15 cellular contexts compared by ENCODE assay signal in the genomic region with DNA sequence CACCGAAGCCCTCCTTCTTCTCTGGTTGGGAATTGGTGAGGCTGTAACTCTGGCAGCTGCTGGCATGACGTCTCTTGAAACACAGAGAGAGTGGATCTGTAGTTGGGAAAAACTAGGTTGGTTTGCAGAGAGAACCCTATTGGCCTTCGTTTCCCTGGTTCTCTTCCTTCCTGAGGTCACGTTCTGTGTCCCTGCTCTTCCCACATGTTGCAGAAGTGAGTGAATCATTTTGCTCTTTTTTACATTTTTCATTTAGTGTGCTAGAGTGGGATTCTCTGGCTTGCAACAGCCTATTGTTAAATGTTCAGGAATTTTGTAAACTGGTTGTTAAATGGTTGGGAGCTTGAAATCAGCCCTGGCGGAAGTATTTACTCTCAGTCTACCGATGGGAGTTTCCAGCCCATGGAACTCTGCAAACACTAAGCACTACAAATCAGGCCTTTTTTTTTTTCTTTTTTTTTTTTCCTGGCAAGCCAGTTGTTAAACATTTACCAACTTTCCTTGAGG. TPM values are rescaled to one million over a fixed set of nuclear protein-coding genes. Genes with fewer than 3 reads are reported as not detected.
A peak's percentile ranks its signal among the peaks of the same experiment; 100 is the strongest.
DNase-seq lines count a peak whose midpoint lies in the region; ATAC-seq, FAIRE-seq and TF ChIP-seq lines count a peak whose summit lies in the region.
"Had no signal": no experiment of that assay in that cellular context is flagged by ENCODE, and none has a peak within 500 bp of the region (broad histone marks: within the 10 kb centered on the region; RNA-seq: fewer than 3 reads in every experiment).

No MANE protein-coding gene starts in this region.

- ATAC-seq in right lobe of liver: peak; percentile 87 to 91 (median 89)
- no peak for ATAC-seq in HG02588 (IDR thresholded peaks at IDR 0.05; ENCODE audit: unreplicated experiment)

- H3T11ph ChIP-seq in H9 (ENCODE audit: low read length): no peak overlapping the region

- H2AK5ac ChIP-seq in H1 (ENCODE audit: low read depth, low read length) (no peak overlapping the region), H9 (ENCODE audit: insufficient read length, low read length) (no peak overlapping the region)

- H3K9me3 ChIP-seq in H1 (ENCODE audit: insufficient read depth in 2 of 2, low read depth in 1 of 2, low read length in 1 of 2): no peaks in the 10 kb centered on the region
- H3K9me3 ChIP-seq in right lobe of liver: no peaks in the 10 kb centered on the region
- H3K9me3 ChIP-seq in spleen: no peaks in the 10 kb centered on the region
- no peaks in the 10 kb centered on the region for H3K9me3 ChIP-seq in H9 (ENCODE audit: control insufficient read depth, low read depth, low read length)
- H3K9me3 ChIP-seq: testis had no signal

- H2BK5ac ChIP-seq in H1 (ENCODE audit: low read depth, low read length): no peak overlapping the region
- no peak overlapping the region for H2BK5ac ChIP-seq in H9 (ENCODE audit: insufficient read length, low read length)

- H3K9me3 Mint-ChIP-seq in H9: no peaks in the 10 kb centered on the region
- H3K9me3 Mint-ChIP-seq: activated CD4-positive, alpha-beta memory T cell treated with anti-CD3 and anti-CD28 coated beads for 36 hours; memory B cell had no signal

- CTCF ChIA-PET in H1 (lab: Charles Lee; ENCODE audit: partially characterized antibody): interaction anchor here (1.1 to 4.3 kb wide), 5 partner anchors 8 to 51 kb away, joined by 3 to 18 read pairs (median 4); no protein-coding TSS in a partner anchor

- no peak overlapping the region for H2BK120ac ChIP-seq in H1 (replicated peaks; ENCODE audit: low read depth, low read length)
- H2BK120ac ChIP-seq in H9 (ENCODE audit: low read depth, low read length, poor library complexity, severe bottlenecking): no peak overlapping the region

- no peak overlapping the region; a peak in 1 of 7 replicates for H3K27ac Mint-ChIP-seq in H9
- H3K27ac Mint-ChIP-seq: activated CD4-positive, alpha-beta memory T cell treated with anti-CD3 and anti-CD28 coated beads for 36 hours; memory B cell had no signal

- no peak overlapping the region for H3K56ac ChIP-seq in H1 (replicated peaks; ENCODE audit: insufficient read length, low read depth, low read length)
- H3K56ac ChIP-seq in H9 (ENCODE audit: insufficient read length, low read depth, low read length): no peak overlapping the region

- no peak for TF ChIP-seq RAD21 in H1 (IDR thresholded peaks at IDR 0.05 in 1 of 2, conservative IDR thresholded peaks at IDR 0.05 in 1 of 2; ENCODE audit: low read depth in 2 of 2, low read length in 2 of 2)

- no peak overlapping the region for H4K5ac ChIP-seq in H1 (ENCODE audit: insufficient read length, low read depth, low read length)
- H4K5ac ChIP-seq in H9 (ENCODE audit: insufficient read length, low read depth, low read length): no peak overlapping the region

- H3K14ac ChIP-seq in H1 (ENCODE audit: insufficient read length) (no peak overlapping the region), H9 (ENCODE audit: insufficient read depth, low read length) (no peak overlapping the region)

- H3K36me3 Mint-ChIP-seq in H9 (ENCODE audit: insufficient read depth in 1 of 3, low read depth in 3 of 3): no peaks in the 10 kb centered on the region
- H3K36me3 Mint-ChIP-seq: activated CD4-positive, alpha-beta memory T cell treated with anti-CD3 and anti-CD28 coated beads for 36 hours had no signal

- peak overlapping the region; percentile 85; the same call in 1 of the 2 replicates for H2AFZ ChIP-seq in H1 (ENCODE audit: low read length)
- no peak overlapping the region for H2AFZ ChIP-seq in H9 (ENCODE audit: low read length)

- H3K4me3 Mint-ChIP-seq in H9: no peak overlapping the region
- H3K4me3 Mint-ChIP-seq: activated CD4-positive, alpha-beta memory T cell treated with anti-CD3 and anti-CD28 coated beads for 36 hours had no signal

- peak; percentile 15 for DNase-seq in GM04504 (ENCODE audit: low read depth)
- no peak for DNase-seq in H1 (ENCODE audit: low read depth in 1 of 2, low spot score in 2 of 2)
- peak in 1 of 3 donors; percentile 54 for DNase-seq in right lobe of liver
- no peak for DNase-seq in spleen
- no peak for DNase-seq in activated T-cell treated with anti-CD3 and anti-CD28 coated beads, Interleukin-2, amount 50 U/mL, for 48 hours
- no peak for DNase-seq in GM10266 (ENCODE audit: extremely low spot score)
- DNase-seq in H9: no peak
- DNase-seq: activated CD4-positive, alpha-beta memory T cell treated with anti-CD3 and anti-CD28 coated beads for 36 hours; NCI-H2171 treated with DMSO at 0.1 percent for 48 hours; RPMI8226; stimulated activated CD4-positive, alpha-beta T cell treated with anti-CD3 and anti-CD28 coated beads, Interleukin-4, amount 100 ng/mL, for 24 hours; testis had no signal

- H4K20me1 ChIP-seq in H1 (replicated peaks in 1 of 2; ENCODE audit: control insufficient read depth in 1 of 2, insufficient read depth in 2 of 2, low read length in 2 of 2): no peaks in the 10 kb centered on the region
- no peaks in the 10 kb centered on the region for H4K20me1 ChIP-seq in H9 (ENCODE audit: control insufficient read depth, insufficient read depth, insufficient read length)

- H3K36me3 ChIP-seq in H1 (ENCODE audit: control insufficient read depth in 2 of 4, insufficient read depth in 4 of 4, low read length in 3 of 4): no peaks in the 10 kb centered on the region
- H3K36me3 ChIP-seq in right lobe of liver: no peaks in the 10 kb centered on the region
- no peaks in the 10 kb centered on the region for H3K36me3 ChIP-seq in spleen

- H2BK15ac ChIP-seq in H1 (ENCODE audit: low read length) (no peak overlapping the region), H9 (ENCODE audit: low read depth, low read length) (no peak overlapping the region)

- H3K27ac ChIP-seq in H1 (ENCODE audit: low read depth, low read length) (no peak overlapping the region), right lobe of liver (peak overlapping the region; percentile 69 to 88 (median 72)), spleen (peak overlapping the region in 7 of 8 donors; percentile 26 to 81 (median 56)), H9 (ENCODE audit: insufficient read length, low read depth, low read length) (no peak overlapping the region)
- H3K27ac ChIP-seq: testis had no signal

- H3K27me3 ChIP-seq in H1 (replicated peaks in 1 of 4; ENCODE audit: control insufficient read depth in 3 of 4, extremely low read depth in 1 of 4, insufficient read depth in 3 of 4, low read length in 3 of 4) (no peaks in the 10 kb centered on the region), right lobe of liver (no peaks in the 10 kb centered on the region), spleen (replicated peaks in 1 of 7) (no peaks in the 10 kb centered on the region), H9 (ENCODE audit: insufficient read depth, low read length) (no peaks in the 10 kb centered on the region)
- H3K27me3 ChIP-seq: testis had no signal

- H3K18ac ChIP-seq in H1 (ENCODE audit: extremely low read depth, low read length) (no peak overlapping the region), H9 (ENCODE audit: insufficient read length, low read depth, low read length) (no peak overlapping the region)

- TF ChIP-seq EP300 in H1 (IDR thresholded peaks at IDR 0.05; ENCODE audit: borderline replicate concordance in 1 of 2, low read depth in 2 of 2, low read length in 2 of 2): no peak

- H3K4me2 ChIP-seq in H1 (ENCODE audit: insufficient read depth in 1 of 2, low read depth in 2 of 2, low read length in 2 of 2) (no peak overlapping the region), H9 (ENCODE audit: insufficient read depth, insufficient read length, low read length) (no peak overlapping the region)

- peaks cover 2% of the 10 kb centered on the region for H3K27me3 Mint-ChIP-seq in H9 (ENCODE audit: low read depth)
- H3K27me3 Mint-ChIP-seq: activated CD4-positive, alpha-beta memory T cell treated with anti-CD3 and anti-CD28 coated beads for 36 hours had no signal

- POLR2A ChIA-PET in H1 (lab: Charles Lee; ENCODE audit: partially characterized antibody): interaction anchor here (1.0 to 1.8 kb wide), 2 partner anchors 10 to 28 kb away, joined by 3 to 5 read pairs; no protein-coding TSS in a partner anchor

- WGBS in H1 (ENCODE audit: extremely low coverage in 1 of 2, insufficient coverage in 1 of 2, insufficient read length in 1 of 2, insufficient replicate concordance in 2 of 2, low coverage in 1 of 2, low lambda C conversion rate in 2 of 2, missing lambda C conversion rate in 1 of 2), 2 experiments: 90% methylated on average over 6 of the region's 6 CpGs; no CpG with 5 or more reads in 1 of the 2 experiments
- 28% methylated on average over 6 of the region's 6 CpGs for WGBS in right lobe of liver (ENCODE audit: insufficient coverage, low coverage, low lambda C conversion rate, missing lambda C conversion rate)
- WGBS in spleen, 5 donors: 60 to 77% (median 70%) methylated on average over 6 of the region's 6 CpGs
- WGBS in H9 (ENCODE audit: extremely low coverage, insufficient read length, low lambda C conversion rate): no CpG with 5 or more reads among the region's 6 CpGs

- TF ChIP-seq POLR2A in H1 (IDR thresholded peaks at IDR 0.05; ENCODE audit: control extremely low read depth in 1 of 2, low read depth in 2 of 2, low read length in 2 of 2): no peak
- TF ChIP-seq POLR2A in right lobe of liver (IDR thresholded peaks at IDR 0.05): no peak
- no peak for TF ChIP-seq POLR2A in spleen (IDR thresholded peaks at IDR 0.05)

- H3K23me2 ChIP-seq in H1 (ENCODE audit: low read depth, low read length) (peaks cover 2% of the 10 kb centered on the region; the same call in 1 of the 2 replicates), H9 (ENCODE audit: insufficient read length, low read depth, low read length, poor library complexity, severe bottlenecking) (no peaks in the 10 kb centered on the region)

- no peak overlapping the region for H4K8ac ChIP-seq in H1 (ENCODE audit: extremely low read depth, insufficient read depth, low read length)
- no peak overlapping the region for H4K8ac ChIP-seq in H9 (replicated peaks; ENCODE audit: insufficient read length, low read depth, low read length)

- H3K79me1 ChIP-seq in H1 (ENCODE audit: low read depth, low read length) (no peaks in the 10 kb centered on the region), H9 (ENCODE audit: insufficient read depth, low read depth, low read length, poor library complexity, severe bottlenecking) (no peaks in the 10 kb centered on the region)

- H2BK20ac ChIP-seq in H1 (ENCODE audit: low read length) (no peak overlapping the region), H9 (ENCODE audit: low read depth, low read length, poor library complexity, severe bottlenecking) (no peak overlapping the region)

- TF ChIP-seq CTCF in H1 (IDR thresholded peaks at IDR 0.05; ENCODE audit: control extremely low read depth in 1 of 3, insufficient read depth in 1 of 3, low read depth in 1 of 3, low read length in 3 of 3) (no peak), right lobe of liver (IDR thresholded peaks at IDR 0.05) (no peak), spleen (IDR thresholded peaks at IDR 0.05 in 8 of 11, conservative IDR thresholded peaks at IDR 0.05 in 3 of 11) (no peak), GM10266 (IDR thresholded peaks at IDR 0.05; ENCODE audit: control insufficient read depth, insufficient read depth, low read depth, missing control alignments) (no peak), H9 (conservative IDR thresholded peaks at IDR 0.05) (no peak)

- H4K91ac ChIP-seq in H1 (replicated peaks; ENCODE audit: insufficient read length, low read length): no peak overlapping the region
- H4K91ac ChIP-seq in H9 (ENCODE audit: insufficient read length, low read depth, low read length): no peak overlapping the region

- H3K4me1 Mint-ChIP-seq in H9: peaks cover 2 to 3% of the 10 kb centered on the region in 2 experiments; a peak in 3 of 4 replicates

- H3K4me1 ChIP-seq in H1 (replicated peaks in 1 of 4; ENCODE audit: control insufficient read depth in 3 of 4, insufficient read depth in 4 of 4, low read length in 3 of 4): no peaks in the 10 kb centered on the region
- peaks cover 0 to 27% (median 4%) of the 10 kb centered on the region in 4 donors for H3K4me1 ChIP-seq in right lobe of liver
- H3K4me1 ChIP-seq in spleen: peaks cover 0 to 41% (median 19%) of the 10 kb centered on the region in 6 donors
- no peaks in the 10 kb centered on the region for H3K4me1 ChIP-seq in H9 (ENCODE audit: insufficient read depth, low read length)
- H3K4me1 ChIP-seq: testis had no signal

- H3K4ac ChIP-seq in H1 (replicated peaks; ENCODE audit: insufficient read length, low read depth, low read length) (no peak overlapping the region), H9 (ENCODE audit: low read depth, low read length) (no peak overlapping the region)

- no peak for FAIRE-seq in H1 (lab: Jason Lieb, UNC)
- FAIRE-seq: endothelial cell of umbilical vein had no signal

- H3K9ac ChIP-seq in H1 (replicated peaks in 1 of 4; ENCODE audit: extremely low read depth in 1 of 4, low read depth in 3 of 4, low read length in 3 of 4) (no peak overlapping the region), H9 (ENCODE audit: extremely low read depth, insufficient read length, low read length) (no peak overlapping the region)

- H3K4me3 ChIP-seq in H1 (ENCODE audit: extremely low read depth in 1 of 4, insufficient read depth in 2 of 4, low read depth in 3 of 4, low read length in 4 of 4): no peak overlapping the region
- H3K4me3 ChIP-seq in right lobe of liver: no peak overlapping the region
- H3K4me3 ChIP-seq in spleen: no peak overlapping the region
- H3K4me3 ChIP-seq: testis had no signal

- H3K79me2 ChIP-seq in H1 (ENCODE audit: control insufficient read depth in 1 of 2, insufficient read depth in 2 of 2, low read length in 2 of 2): no peaks in the 10 kb centered on the region
- H3K79me2 ChIP-seq in H9 (ENCODE audit: insufficient read depth, low read length): no peaks in the 10 kb centered on the region

- intact Hi-C loops in right lobe of liver (cut with DNase I): no loop called here
- intact Hi-C loops in spleen (cut with DNase I; ENCODE audit: low total_unique reads): no loop called here

- no peak overlapping the region for H3K23ac ChIP-seq in H1 (ENCODE audit: insufficient read length)
- H3K23ac ChIP-seq in H9 (ENCODE audit: insufficient read length, low read depth, low read length): no peak overlapping the region

- H2BK12ac ChIP-seq in H1 (ENCODE audit: low read depth, low read length) (no peak overlapping the region), H9 (ENCODE audit: insufficient read length, low read depth, low read length) (no peak overlapping the region)

RNA-seq across cellular contexts. Expression of a gene that starts 26.8 kb away (rescaled TPM):
- 79.0 and 80.7 TPM in 2 replicates for total RNA-seq in H1 (2021; fragmentation: NEBNext Ultra II Directional; extraction: Animal tissue kit (Norgen Biotek cat#: 25700))
- polyA plus RNA-seq in H1 (2011; rRNA removed) (29.0 and 35.8 TPM in 2 replicates), spleen (1 to 10 TPM; 4.5 to 8.9 (median 5.3) TPM)
- polyA plus RNA-seq in H1 (2011; cell fraction: cytosol; rRNA removed): 40.0 TPM
- 48.8 TPM for polyA plus RNA-seq in H1 (2011; cell fraction: nucleus; rRNA removed)
- polyA plus RNA-seq in H1 (2012, experiment 1 of 2): 54.3 to 68.0 TPM (median 62.2 TPM) in 4 replicates
- 71.1 TPM for polyA plus RNA-seq in H1 (2012, experiment 2 of 2)
- 129 TPM for polyA plus RNA-seq in H1 (2013, experiment 1 of 2)
- 128 TPM for polyA plus RNA-seq in H1 (2013, experiment 2 of 2)
- 21.5 and 30.7 TPM in 2 replicates for polyA minus RNA-seq in H1 (2011; rRNA and poly(A)+ RNA removed)
- 29.8 TPM for polyA minus RNA-seq in H1 (2011; cell fraction: cytosol; rRNA and poly(A)+ RNA removed)
- 20.0 TPM for polyA minus RNA-seq in H1 (2011; cell fraction: nucleus; rRNA and poly(A)+ RNA removed)
- total RNA-seq in right lobe of liver (10 to 100 TPM; 16.8 to 43.7 (median 28.3) TPM), spleen (10 to 100 TPM; 21.6 to 63.0 (median 39.7) TPM), H9 (2021) (59.6 and 62.4 TPM in 2 replicates)

RNA-seq across cellular contexts. Expression of a gene that starts 27.9 kb away (rescaled TPM):
- total RNA-seq in H1 (2021; fragmentation: NEBNext Ultra II Directional; extraction: Animal tissue kit (Norgen Biotek cat#: 25700)): 7.1 and 7.7 TPM in 2 replicates
- polyA plus RNA-seq in H1 (2011; rRNA removed): 1.9 and 2.1 TPM in 2 replicates
- 3.1 TPM for polyA plus RNA-seq in H1 (2011; cell fraction: cytosol; rRNA removed)
- polyA plus RNA-seq in H1 (2011; cell fraction: nucleus; rRNA removed): 3.2 TPM
- polyA plus RNA-seq in H1 (2012, experiment 1 of 2): 2.9 to 3.5 TPM (median 3.1 TPM) in 4 replicates
- 0.79 TPM for polyA plus RNA-seq in H1 (2012, experiment 2 of 2)
- 2.7 TPM for polyA plus RNA-seq in H1 (2013, experiment 1 of 2)
- polyA plus RNA-seq in H1 (2013, experiment 2 of 2): 2.1 TPM
- 17.3 and 21.9 TPM in 2 replicates for polyA minus RNA-seq in H1 (2011; rRNA and poly(A)+ RNA removed)
- 8.1 TPM for polyA minus RNA-seq in H1 (2011; cell fraction: cytosol; rRNA and poly(A)+ RNA removed)
- polyA minus RNA-seq in H1 (2011; cell fraction: nucleus; rRNA and poly(A)+ RNA removed): 15.3 TPM
- total RNA-seq in right lobe of liver: 10 to 100 TPM in 3 of 6 experiments, 1 to 10 TPM in 3; 7.3 to 14.2 (median 10.5) TPM
- total RNA-seq in spleen: 10 to 100 TPM; 39.3 to 88.3 (median 52.1) TPM
- polyA plus RNA-seq in spleen: 1 to 10 TPM; 1.2 to 4.7 (median 2.6) TPM
- total RNA-seq in H9 (2021): 5.8 and 6.1 TPM in 2 replicates

Comparison
In these comparisons a context has a peak if more than half of its experiments do, and no peak if none do; other contexts are left out.
1. H3K27ac ChIP-seq: peak in right lobe of liver (3 of 3) and spleen (7 of 8); none in H1 (single experiment) and H9 (single experiment).